15 cellular contexts compared by ENCODE assay signal in genomic region chr11:44761546-44761961, GRCh38. TPM values are rescaled to one million over a fixed set of nuclear protein-coding genes. Genes with fewer than 3 reads are reported as not detected.
DNase-seq lines count a peak whose midpoint lies in the region; ATAC-seq and TF ChIP-seq lines count a peak whose summit lies in the region.
"Had no signal": no experiment of that assay in that cellular context is flagged by ENCODE, and none has a peak within 500 bp of the region (broad histone marks: within the 10 kb centered on the region; RNA-seq: fewer than 3 reads in every experiment).

No MANE protein-coding gene starts in this region.

- H3K36me3 ChIP-seq in GM23338 (ENCODE audit: insufficient read depth) (no peaks in the 10 kb centered on the region), left ventricle myocardium inferior (peaks cover 8% of the 10 kb centered on the region), ovary (no peaks in the 10 kb centered on the region), mammary epithelial cell (ENCODE audit: insufficient read depth, low read length) (no peaks in the 10 kb centered on the region)
- H3K36me3 ChIP-seq: MG63 had no signal

- no peak for DNase-seq in GM23338 (ENCODE audit: low spot score)
- no peak for DNase-seq in left ventricle myocardium inferior
- DNase-seq in ovary = peak in 1 of 5 donors; percentile 20
- DNase-seq in mammary epithelial cell = no peak
- no peak for DNase-seq in cerebellum (ENCODE audit: low spot score)
- DNase-seq: activated CD8-positive, alpha-beta memory T cell treated with anti-CD3 and anti-CD28 coated beads, Interleukin-2, amount 10 ng/mL, durations not matched to agents 7 days and 5 days; COR-L47; GDM1; NCI-H2107; stimulated activated naive CD8-positive, alpha-beta T cell treated with anti-CD3 and anti-CD28 coated beads, Interleukin-15, Interleukin-2, amounts not matched to agents 100 U/mL and 50 U/mL, for 24 hours had no signal

- H3K27ac Mint-ChIP-seq in GM23338 = no peak overlapping the region
- H3K27ac Mint-ChIP-seq in brain = peak overlapping the region; percentile 85 to 99 (median 91)
- H3K27ac Mint-ChIP-seq: activated CD8-positive, alpha-beta memory T cell treated with anti-CD3 and anti-CD28 coated beads, Interleukin-2, amount 10 ng/mL, durations not matched to agents 7 days and 5 days had no signal

- H3K9me3 ChIP-seq in left ventricle myocardium inferior (replicated peaks) = peaks cover 8% of the 10 kb centered on the region
- peaks cover 0 to 3% of the 10 kb centered on the region in 2 donors for H3K9me3 ChIP-seq in ovary
- no peaks in the 10 kb centered on the region for H3K9me3 ChIP-seq in mammary epithelial cell (replicated peaks; ENCODE audit: insufficient read depth, low read length)

- H4K20me1 ChIP-seq in GM23338 (replicated peaks; ENCODE audit: insufficient read depth) (no peaks in the 10 kb centered on the region), mammary epithelial cell (ENCODE audit: insufficient read depth, low read length) (no peaks in the 10 kb centered on the region)

- peak overlapping the region; percentile 33 for H3K4me2 ChIP-seq in GM23338
- H3K4me2 ChIP-seq in mammary epithelial cell (ENCODE audit: insufficient read depth, low read depth, low read length) = no peak overlapping the region

- H3K9ac ChIP-seq in mammary epithelial cell (ENCODE audit: insufficient read depth, low read length) = no peak overlapping the region

- H3K27me3 ChIP-seq in GM23338 (ENCODE audit: insufficient read depth) = peaks cover 18% of the 10 kb centered on the region; the same call in 1 of the 2 replicates
- H3K27me3 ChIP-seq in left ventricle myocardium inferior (ENCODE audit: low read depth) = no peaks in the 10 kb centered on the region
- no peaks in the 10 kb centered on the region for H3K27me3 ChIP-seq in ovary
- H3K27me3 ChIP-seq in mammary epithelial cell (ENCODE audit: insufficient read depth, low read length) = no peaks in the 10 kb centered on the region
- H3K27me3 ChIP-seq: MG63 had no signal

- peaks cover 15% of the 10 kb centered on the region; the same call in 2 of the 3 replicates for H3K9me3 Mint-ChIP-seq in GM23338
- H3K9me3 Mint-ChIP-seq in brain = peaks cover 6 to 24% (median 19%) of the 10 kb centered on the region in 5 experiments

- H3K79me2 ChIP-seq in GM23338 (replicated peaks; ENCODE audit: insufficient read depth) = peaks cover 12% of the 10 kb centered on the region
- H3K79me2 ChIP-seq in mammary epithelial cell (ENCODE audit: insufficient read depth, low read length) = no peaks in the 10 kb centered on the region

- H3K9me2 ChIP-seq in GM23338 (ENCODE audit: insufficient read depth) = 0 out of 2 replicates have a peak, but pooled peaks cover 7% of the 10 kb centered on the region

- no peak for TF ChIP-seq CTCF in GM23338 (conservative IDR thresholded peaks at IDR 0.05; ENCODE audit: low read depth in 2 of 2)
- TF ChIP-seq CTCF in brain (conservative IDR thresholded peaks at IDR 0.05) = no peak
- no peak for TF ChIP-seq CTCF in left ventricle myocardium inferior (IDR thresholded peaks at IDR 0.05; ENCODE audit: borderline replicate concordance)
- TF ChIP-seq CTCF in ovary (IDR thresholded peaks at IDR 0.05) = no peak
- TF ChIP-seq CTCF in mammary epithelial cell (conservative IDR thresholded peaks at IDR 0.05 in 1 of 2, IDR thresholded peaks at IDR 0.05 in 1 of 2; ENCODE audit: extremely low read depth in 1 of 2, insufficient read depth in 1 of 2, low read depth in 1 of 2, low read length in 2 of 2) = no peak

- no peaks in the 10 kb centered on the region; the same call in 1 of the 2 replicates for H3F3A ChIP-seq in GM23338 (replicated peaks; ENCODE audit: low read depth)

- CTCF ChIA-PET in mammary epithelial cell (lab: Charles Lee; ENCODE audit: low non-redundant PET) = no interaction called here

- no TSS peak for BruUV-seq in mammary epithelial cell (replicated peaks; lab: Mats Ljungman, UMichigan)

- H3K4me3 ChIP-seq in GM23338 = no peak overlapping the region
- H3K4me3 ChIP-seq in left ventricle myocardium inferior = peak overlapping the region; percentile 12
- no peak overlapping the region for H3K4me3 ChIP-seq in ovary
- no peak overlapping the region for H3K4me3 ChIP-seq in mammary epithelial cell (replicated peaks in 1 of 3; ENCODE audit: insufficient read depth in 1 of 3, low read depth in 2 of 3, low read length in 3 of 3)
- H3K4me3 ChIP-seq: MG63 had no signal

- intact Hi-C loops in left ventricle myocardium inferior (cut with micrococcal nuclease) (no loop called here), ovary (cut with DNase I) (no loop called here), mammary epithelial cell (cut with micrococcal nuclease) (no loop called here)

- ATAC-seq in GM23338 (peak; percentile 16), HG03460 (IDR thresholded peaks at IDR 0.05; ENCODE audit: unreplicated experiment) (no peak), HG02852 (IDR thresholded peaks at IDR 0.05; ENCODE audit: unreplicated experiment) (no peak)
- ATAC-seq: activated CD8-positive, alpha-beta memory T cell treated with anti-CD3 and anti-CD28 coated beads, Interleukin-2, amount 10 ng/mL, durations not matched to agents 7 days and 5 days; stimulated activated naive CD8-positive, alpha-beta T cell treated with anti-CD3 and anti-CD28 coated beads, Interleukin-15, Interleukin-2, amounts not matched to agents 100 U/mL and 50 U/mL, for 24 hours had no signal

- dilution Hi-C loops in mammary epithelial cell (cut with HindIII; ENCODE audit: low sequenced_read_pairs) = no loop called here

- H3K27me3 Mint-ChIP-seq in GM23338 (ENCODE audit: insufficient read depth, low read depth, poor library complexity) = peaks cover 4% of the 10 kb centered on the region
- peaks cover under 1% of the 10 kb centered on the region for H3K27me3 Mint-ChIP-seq in brain

- TF ChIP-seq POLR2A in ovary (IDR thresholded peaks at IDR 0.05) = no peak

- H3K36me3 Mint-ChIP-seq in GM23338 (ENCODE audit: low read depth) = peaks cover 16% of the 10 kb centered on the region; the same call in 2 of the 3 replicates
- peaks cover 46% of the 10 kb centered on the region for H3K36me3 Mint-ChIP-seq in brain
- H3K36me3 Mint-ChIP-seq: activated CD8-positive, alpha-beta memory T cell treated with anti-CD3 and anti-CD28 coated beads, Interleukin-2, amount 10 ng/mL, durations not matched to agents 7 days and 5 days had no signal

- H3K4me1 Mint-ChIP-seq in GM23338 = peaks cover 47% of the 10 kb centered on the region
- peaks cover 81% of the 10 kb centered on the region for H3K4me1 Mint-ChIP-seq in brain

- 27 to 38% (median 36%) methylated on average over 14 of the region's 14 CpGs for WGBS in ovary, 3 donors
- WGBS in mammary epithelial cell (ENCODE audit: low coverage, missing lambda C conversion rate) = 73% methylated on average over 13 of the region's 14 CpGs

- in situ Hi-C loops in mammary epithelial cell (cut with MboI; ENCODE audit: low sequenced_read_pairs in 2 of 2) = no loop called here

- no peak for TF ChIP-seq EP300 in ovary (IDR thresholded peaks at IDR 0.05)

- H2AFZ ChIP-seq in GM23338 (no peak overlapping the region), mammary epithelial cell (ENCODE audit: low read depth, low read length) (no peak overlapping the region)

- H3K27ac ChIP-seq in GM23338 (ENCODE audit: low read depth) (no peak overlapping the region), left ventricle myocardium inferior (replicated peaks) (peak overlapping the region; percentile 94), ovary (peak overlapping the region; percentile 5 to 46), mammary epithelial cell (ENCODE audit: insufficient read depth, low read depth, low read length) (no peak overlapping the region)

- H3K4me1 ChIP-seq in GM23338 (ENCODE audit: insufficient read depth) (peaks cover 28% of the 10 kb centered on the region), left ventricle myocardium inferior (peaks cover 88% of the 10 kb centered on the region), ovary (ENCODE audit: insufficient read depth) (peaks cover 19% of the 10 kb centered on the region), mammary epithelial cell (ENCODE audit: insufficient read depth, low read length) (no peaks in the 10 kb centered on the region)

- H3K4me3 Mint-ChIP-seq in GM23338 (no peak overlapping the region), brain (peak overlapping the region; percentile 55 to 77 (median 64))
- H3K4me3 Mint-ChIP-seq: activated CD8-positive, alpha-beta memory T cell treated with anti-CD3 and anti-CD28 coated beads, Interleukin-2, amount 10 ng/mL, durations not matched to agents 7 days and 5 days had no signal

TF ChIP-seq in GM23338, 12 proteins besides CTCF, POLR2A, EP300 and RAD21 (continues in another document):
- TF ChIP-seq CREB1 (CRISPR knock-in tag; IDR thresholded peaks at IDR 0.05; ENCODE audit: low read depth) = no peak
- TF ChIP-seq REST (IDR thresholded peaks at IDR 0.05; ENCODE audit: unreplicated experiment) = no peak

RNA-seq across cellular contexts. Expression of gene TSPAN18, which starts 34.8 kb away (rescaled TPM):
- 10.6 and 12.0 TPM in 2 replicates for total RNA-seq in GM23338 (2014; rRNA removed; shearing (Covaris generic))
- polyA plus RNA-seq in GM23338 (2016; fragmentation: Nextera tagmentation; extraction: Ambion mirVana) (5.8 and 6.0 TPM in 2 replicates), brain (ENCODE audit: insufficient read depth, low read depth, low replicate concordance) (3.3 TPM), ovary (10 to 100 TPM; 11.6 to 35.3 TPM), mammary epithelial cell (0.08 TPM)
- total RNA-seq in left ventricle myocardium inferior (129 TPM), ovary (10 to 100 TPM in 4 of 7 donors, 1 to 10 TPM in 3; 2.1 to 25.1 (median 14.4) TPM), mammary epithelial cell (not detected), cerebellum (31.9 TPM)
- 5.0 TPM for polyA minus RNA-seq in mammary epithelial cell
- total RNA-seq: SK-MEL-5 had no signal

Comparison
In these comparisons a context has a peak if more than half of its experiments do, and no peak if none do; other contexts are left out.
1. H3K27ac ChIP-seq: peak in left ventricle myocardium inferior (single experiment) and ovary (2 of 2); none in GM23338 (single experiment) and mammary epithelial cell (single experiment).